8 cellular contexts compared by ENCODE assay signal in the genomic region with DNA sequence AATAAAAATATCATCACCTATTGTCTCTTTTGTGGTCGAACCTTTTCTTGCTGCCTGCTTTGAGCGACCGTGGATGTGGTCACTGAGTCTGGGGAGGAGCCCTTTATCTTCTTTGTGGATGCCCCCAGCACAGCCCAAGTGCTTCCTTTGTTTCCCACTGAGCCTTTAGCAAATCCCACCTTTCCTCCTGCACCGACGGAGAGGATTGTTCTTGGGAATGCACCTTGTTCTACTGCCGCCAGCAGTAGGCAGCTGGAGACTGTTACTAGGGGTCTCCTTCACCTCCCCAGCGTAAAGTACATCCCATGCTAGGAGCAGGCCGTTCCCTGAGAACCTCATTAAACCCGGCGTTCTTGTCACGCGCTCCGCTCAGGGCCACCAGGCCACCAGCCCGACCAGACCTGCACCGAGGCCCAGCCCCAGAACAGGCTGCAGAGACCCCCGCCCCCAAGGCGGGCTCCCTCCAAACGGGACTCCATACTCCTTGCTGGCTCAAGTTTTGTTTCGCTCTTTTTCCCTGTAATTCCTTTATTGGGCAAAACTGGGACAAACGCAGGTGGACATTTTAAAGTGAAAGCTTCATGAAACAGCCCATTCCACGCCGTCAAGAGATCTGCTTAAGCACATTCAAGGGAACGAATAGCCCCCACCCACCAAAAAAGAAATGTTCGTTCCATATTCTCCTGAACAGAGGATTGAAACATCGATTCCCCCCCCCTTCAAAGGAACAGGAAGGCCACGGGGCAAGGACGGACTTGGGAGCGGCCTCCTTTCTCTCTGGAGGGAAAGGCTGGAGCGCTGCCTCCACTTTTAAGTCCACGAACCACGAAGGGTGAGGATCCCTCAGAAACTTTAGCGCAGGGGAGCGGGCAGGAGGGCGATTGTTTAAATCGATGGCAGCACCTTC.
DNase-seq lines count a peak whose midpoint lies in the region; TF ChIP-seq lines count a peak whose summit lies in the region.

No MANE protein-coding gene starts in this region.

- H4K20me1 ChIP-seq in OCI-LY1 (ENCODE audit: insufficient read depth, low read length): 0 out of 2 replicates have a peak, but pooled peaks cover 3% of the 10 kb centered on the region

- DNase-seq in C1 segment of cervical spinal cord (lab: John Stamatoyannopoulos, UW) (peak in 13 of 14 donors; percentile 17 to 85 (median 66)), HAP-1 (ENCODE audit: low spot score in 2 of 2) (peak; percentile 58 to 74), globus pallidus (ENCODE audit: low spot score) (peak; percentile 74), NCI-H187 treated with DMSO at 0.1 percent for 48 hours (lab: John Stamatoyannopoulos, UW) (no peak), GM19240 (ENCODE audit: insufficient read length, low spot score) (no peak)
- DNase-seq in activated naive CD4-positive, alpha-beta T cell treated with anti-CD3 and anti-CD28 coated beads, Interleukin-2, amount 50 U/mL, for 16 hours: peak; percentile 45

- peaks cover 9% of the 10 kb centered on the region; the same call in 1 of the 2 replicates for H3F3A ChIP-seq in OCI-LY1 (ENCODE audit: insufficient read depth, low read length)

- H3K27me3 ChIP-seq in HAP-1 (ENCODE audit: low read depth) (no peaks in the 10 kb centered on the region), OCI-LY1 (ENCODE audit: insufficient read depth, low read length) (no peaks in the 10 kb centered on the region), neuron (ENCODE audit: insufficient read depth, low read length) (no peaks in the 10 kb centered on the region)

- no peaks in the 10 kb centered on the region for H3K9me2 ChIP-seq in OCI-LY1 (ENCODE audit: low read depth, low read length)

- peak overlapping the region; percentile 90 for H3K4me2 ChIP-seq in OCI-LY1 (ENCODE audit: low read length)

- H3K9ac ChIP-seq in OCI-LY1 (ENCODE audit: low read length): peak overlapping the region; percentile 100

- H3K9me3 ChIP-seq in HAP-1: no peaks in the 10 kb centered on the region
- H3K9me3 ChIP-seq in OCI-LY1 (ENCODE audit: low read length): no peaks in the 10 kb centered on the region
- no peaks in the 10 kb centered on the region for H3K9me3 ChIP-seq in neuron (ENCODE audit: low read length)

- H3K36me3 ChIP-seq in HAP-1 (replicated peaks) (peaks cover 38% of the 10 kb centered on the region), OCI-LY1 (ENCODE audit: insufficient read depth, low read length) (peaks cover 38% of the 10 kb centered on the region), neuron (ENCODE audit: insufficient read depth, low read length) (peaks cover 29% of the 10 kb centered on the region)

- TF ChIP-seq CTCF in OCI-LY1 (IDR thresholded peaks at IDR 0.05; ENCODE audit: low read length): no peak

- H3K4me1 ChIP-seq in HAP-1 (peaks cover 29% of the 10 kb centered on the region), OCI-LY1 (ENCODE audit: insufficient read depth, low read length, severe bottlenecking) (peaks cover 30% of the 10 kb centered on the region), neuron (ENCODE audit: insufficient read depth, low read length) (peaks cover 25% of the 10 kb centered on the region)

- H3K27ac ChIP-seq in OCI-LY1 (ENCODE audit: low read depth, low read length, poor library complexity, severe bottlenecking): peak overlapping the region; percentile 84

- H3K4me3 ChIP-seq in HAP-1 (peak overlapping the region; percentile 97), OCI-LY1 (ENCODE audit: low read depth, low read length, poor library complexity, severe bottlenecking) (peak overlapping the region; percentile 99), neuron (ENCODE audit: low read length) (peak overlapping the region; percentile 70)

- H3K79me2 ChIP-seq in OCI-LY1 (ENCODE audit: insufficient read depth, low read length): peaks cover 26% of the 10 kb centered on the region

- in situ Hi-C loops in HAP-1 (cut with MboI; ENCODE audit: low sequenced_read_pairs): no loop called here

- H2AFZ ChIP-seq in OCI-LY1 (ENCODE audit: low read length) (0 out of 2 replicates have a peak overlapping the region, but pooled peaks have one; percentile 17), neuron (ENCODE audit: low read depth, low read length) (peak overlapping the region; percentile 4)

Comparison
In these comparisons a context has a peak if more than half of its experiments do, and no peak if none do; other contexts are left out.
1. DNase-seq: peak in C1 segment of cervical spinal cord (13 of 14), HAP-1 (2 of 2), activated naive CD4-positive, alpha-beta T cell treated with anti-CD3 and anti-CD28 coated beads, Interleukin-2, amount 50 U/mL, for 16 hours (single experiment) and globus pallidus (single experiment); none in NCI-H187 treated with DMSO at 0.1 percent for 48 hours (single experiment) and GM19240 (single experiment).
2. Peak in every context shown above with its lines, with median percentiles within 50 percentile points of each other: H3K4me3 ChIP-seq.